In the genomic region with DNA sequence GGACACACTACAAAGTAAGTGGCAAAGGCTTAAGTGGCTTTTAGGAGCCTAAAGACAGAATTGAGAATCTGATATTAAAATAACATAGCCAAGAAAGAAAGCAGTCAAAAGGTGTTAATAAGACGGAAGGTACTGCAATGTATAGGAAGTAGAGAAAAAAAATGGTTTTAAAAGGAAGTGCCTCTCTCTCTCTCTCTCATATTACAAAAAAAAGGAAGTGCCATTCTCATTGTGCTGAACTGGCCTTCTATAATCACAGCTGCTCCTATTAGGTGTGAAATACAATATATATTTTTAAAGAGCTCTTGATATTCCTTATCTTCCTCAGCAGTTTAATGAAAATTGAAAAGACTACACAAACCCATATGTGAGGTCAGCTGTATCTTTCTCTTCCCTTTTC, we compare ENCODE assay signal across 31 cellular contexts.
DNase-seq lines count a peak whose midpoint lies in the region; ATAC-seq and TF ChIP-seq lines count a peak whose summit lies in the region.
"Had no signal": no experiment of that assay in that cellular context is flagged by ENCODE, and none has a peak within 500 bp of the region (broad histone marks: within the 10 kb centered on the region; RNA-seq: fewer than 3 reads in every experiment).

No MANE protein-coding gene starts in this region.

- H3K9me3 Mint-ChIP-seq in stimulated activated naive B cell treated with anti-CD40 and anti-IgM and Interleukin-4, amounts not matched to agents 10 μg/mL and 1 μg/mL and 100 μg/mL, for 72 hours, result no peaks in the 10 kb centered on the region
- H3K9me3 Mint-ChIP-seq: activated naive CD4-positive, alpha-beta T cell treated with anti-CD3 and anti-CD28 coated beads for 36 hours; activated T-helper 1 cell treated with anti-CD3 and anti-CD28 coated beads, Interleukin-12 subunit alpha, Interleukin-12 subunit beta, Interleukin-2, Interleukin-4 antibody, amounts not matched to agents 30 ng/mL and 10 ng/mL and 1 ng/mL, durations not matched to agents 14 hours and 24 hours and 36 hours; CD8-positive, alpha-beta T cell; mesothelial cell of epicardium; naive thymus-derived CD4-positive, alpha-beta T cell; stimulated activated effector memory CD8-positive, alpha-beta T cell treated with anti-CD3 and anti-CD28 coated beads, Interleukin-12 subunit alpha, Interleukin-12 subunit beta, amount 100 ng/mL, for 72 hours had no signal

- H3K27me3 Mint-ChIP-seq in stimulated activated naive B cell treated with anti-CD40 and anti-IgM and Interleukin-4, amounts not matched to agents 10 μg/mL and 1 μg/mL and 100 μg/mL, for 72 hours, result peaks cover 0 to 6% of the 10 kb centered on the region in 2 donors

- H3K27ac Mint-ChIP-seq in stimulated activated naive B cell treated with anti-CD40 and anti-IgM and Interleukin-4, amounts not matched to agents 10 μg/mL and 1 μg/mL and 100 μg/mL, for 72 hours, result no peak overlapping the region
- H3K27ac Mint-ChIP-seq: activated naive CD4-positive, alpha-beta T cell treated with anti-CD3 and anti-CD28 coated beads for 36 hours; activated T-helper 1 cell treated with anti-CD3 and anti-CD28 coated beads, Interleukin-12 subunit alpha, Interleukin-12 subunit beta, Interleukin-2, Interleukin-4 antibody, amounts not matched to agents 30 ng/mL and 10 ng/mL and 1 ng/mL, durations not matched to agents 14 hours and 24 hours and 36 hours; CD8-positive, alpha-beta T cell; mesothelial cell of epicardium; naive thymus-derived CD4-positive, alpha-beta T cell; stimulated activated effector memory CD8-positive, alpha-beta T cell treated with anti-CD3 and anti-CD28 coated beads, Interleukin-12 subunit alpha, Interleukin-12 subunit beta, amount 100 ng/mL, for 72 hours had no signal

- H3K4me3 ChIP-seq in upper lobe of right lung, result no peak overlapping the region
- H3K4me3 ChIP-seq: breast epithelium, prostate gland, sigmoid colon, upper lobe of left lung had no signal

- H3K9me3 ChIP-seq in upper lobe of right lung, result no peaks in the 10 kb centered on the region
- H3K9me3 ChIP-seq: breast epithelium, prostate gland, sigmoid colon, upper lobe of left lung had no signal

- intact Hi-C loops in upper lobe of right lung (cut with DNase I), result no loop called here

- peaks cover 6 to 10% of the 10 kb centered on the region in 2 donors for H3K4me1 Mint-ChIP-seq in stimulated activated naive B cell treated with anti-CD40 and anti-IgM and Interleukin-4, amounts not matched to agents 10 μg/mL and 1 μg/mL and 100 μg/mL, for 72 hours
- H3K4me1 Mint-ChIP-seq: stimulated activated effector memory CD8-positive, alpha-beta T cell treated with anti-CD3 and anti-CD28 coated beads, Interleukin-12 subunit alpha, Interleukin-12 subunit beta, amount 100 ng/mL, for 72 hours had no signal

- no peaks in the 10 kb centered on the region for H3K36me3 ChIP-seq in upper lobe of right lung
- H3K36me3 ChIP-seq: breast epithelium, prostate gland, sigmoid colon, upper lobe of left lung had no signal

- no peak overlapping the region for H3K27ac ChIP-seq in upper lobe of right lung
- H3K27ac ChIP-seq: 22Rv1, breast epithelium, HL-60, prostate gland, sigmoid colon, upper lobe of left lung had no signal

- TF ChIP-seq CTCF in upper lobe of right lung (IDR thresholded peaks at IDR 0.05), result no peak

- H3K4me3 Mint-ChIP-seq in stimulated activated naive B cell treated with anti-CD40 and anti-IgM and Interleukin-4, amounts not matched to agents 10 μg/mL and 1 μg/mL and 100 μg/mL, for 72 hours, result no peak overlapping the region
- H3K4me3 Mint-ChIP-seq: activated naive CD4-positive, alpha-beta T cell treated with anti-CD3 and anti-CD28 coated beads for 36 hours; activated T-helper 1 cell treated with anti-CD3 and anti-CD28 coated beads, Interleukin-12 subunit alpha, Interleukin-12 subunit beta, Interleukin-2, Interleukin-4 antibody, amounts not matched to agents 30 ng/mL and 10 ng/mL and 1 ng/mL, durations not matched to agents 14 hours and 24 hours and 36 hours; CD8-positive, alpha-beta T cell; mesothelial cell of epicardium; naive thymus-derived CD4-positive, alpha-beta T cell; stimulated activated effector memory CD8-positive, alpha-beta T cell treated with anti-CD3 and anti-CD28 coated beads, Interleukin-12 subunit alpha, Interleukin-12 subunit beta, amount 100 ng/mL, for 72 hours had no signal

- H3K36me3 Mint-ChIP-seq in stimulated activated naive B cell treated with anti-CD40 and anti-IgM and Interleukin-4, amounts not matched to agents 10 μg/mL and 1 μg/mL and 100 μg/mL, for 72 hours, result no peaks in the 10 kb centered on the region
- H3K36me3 Mint-ChIP-seq: CD8-positive, alpha-beta T cell; mesothelial cell of epicardium; naive thymus-derived CD4-positive, alpha-beta T cell; stimulated activated effector memory CD8-positive, alpha-beta T cell treated with anti-CD3 and anti-CD28 coated beads, Interleukin-12 subunit alpha, Interleukin-12 subunit beta, amount 100 ng/mL, for 72 hours had no signal

- DNase-seq in NCI-H1092 treated with DMSO at 0.1 percent for 48 hours (lab: John Stamatoyannopoulos, UW) (peak; percentile 61), NCI-H1092 (lab: John Stamatoyannopoulos, UW) (no peak), MV-4-11 (lab: John Stamatoyannopoulos, UW) (peak; percentile 51), OCI-M1 (lab: John Stamatoyannopoulos, UW) (peak; percentile 1), NCI-H1048 (lab: John Stamatoyannopoulos, UW) (no peak), upper lobe of right lung (no peak)
- DNase-seq in stimulated activated naive B cell treated with anti-CD40 and anti-IgM and Interleukin-4, amounts not matched to agents 10 μg/mL and 1 μg/mL and 100 μg/mL, for 72 hours, result no peak
- DNase-seq in activated CD4-positive, alpha-beta T cell treated with anti-CD3 and anti-CD28 coated beads for 1 hour, result no peak
- DNase-seq: activated CD4-positive, alpha-beta T cell treated with anti-CD3 and anti-CD28 coated beads, Interleukin-2, amount 50 U/mL, for 48 hours; activated CD4-positive, CD25-positive, alpha-beta regulatory T cell; activated CD8-positive, alpha-beta memory T cell treated with anti-CD3 and anti-CD28 coated beads, Interleukin-2, amount 50 U/mL, for 4 hours; activated naive CD4-positive, alpha-beta T cell treated with anti-CD3 and anti-CD28 coated beads for 36 hours; amniotic stem cell; CD8-positive, alpha-beta T cell; DMS 273 treated with DMSO at 0.1 percent for 48 hours; effector CD8-positive, alpha-beta T cell; left ventricle myocardium superior; naive thymus-derived CD4-positive, alpha-beta T cell; NCI-H1694 treated with DMSO at 0.1 percent for 48 hours; NCI-H69; sigmoid colon; stimulated activated CD4-positive, alpha-beta T cell treated with anti-CD3 and anti-CD28 coated beads, Interleukin-4, amount 100 ng/mL, for 24 hours; T-helper 9 cell; upper lobe of left lung had no signal

- H3K4me1 ChIP-seq in upper lobe of right lung, result no peaks in the 10 kb centered on the region
- H3K4me1 ChIP-seq: breast epithelium, prostate gland, upper lobe of left lung had no signal

- H3K27me3 ChIP-seq in upper lobe of right lung, result no peaks in the 10 kb centered on the region
- H3K27me3 ChIP-seq: breast epithelium, sigmoid colon, upper lobe of left lung had no signal

- peak; percentile 57 to 63 for ATAC-seq in stimulated activated naive B cell treated with anti-CD40 and anti-IgM and Interleukin-4, amounts not matched to agents 10 μg/mL and 1 μg/mL and 100 μg/mL, for 72 hours (replicated peaks)
- ATAC-seq in upper lobe of right lung, result no peak
- ATAC-seq: CD8-positive, alpha-beta T cell; left ventricle myocardium superior; naive thymus-derived CD4-positive, alpha-beta T cell; stimulated activated effector memory CD8-positive, alpha-beta T cell treated with anti-CD3 and anti-CD28 coated beads, Interleukin-12 subunit alpha, Interleukin-12 subunit beta, amount 100 ng/mL, for 72 hours had no signal

Comparison
In these comparisons a context has a peak if more than half of its experiments do, and no peak if none do; other contexts are left out.
1. DNase-seq: peak in NCI-H1092 treated with DMSO at 0.1 percent for 48 hours (single experiment), MV-4-11 (single experiment) and OCI-M1 (single experiment); none in NCI-H1092 (single experiment), stimulated activated naive B cell treated with anti-CD40 and anti-IgM and Interleukin-4, amounts not matched to agents 10 μg/mL and 1 μg/mL and 100 μg/mL, for 72 hours (single experiment), NCI-H1048 (single experiment), activated CD4-positive, alpha-beta T cell treated with anti-CD3 and anti-CD28 coated beads for 1 hour (single experiment) and upper lobe of right lung (single experiment).